ENCODE assay signal across 22 cellular contexts in genomic region chr19:49596954-49597702, GRCh38. TPM values are rescaled to one million over a fixed set of nuclear protein-coding genes. Genes with fewer than 3 reads are reported as not detected.
DNase-seq lines count a peak whose midpoint lies in the region; ATAC-seq, FAIRE-seq and TF ChIP-seq lines count a peak whose summit lies in the region.
"Had no signal": no experiment of that assay in that cellular context is flagged by ENCODE, and none has a peak within 500 bp of the region (broad histone marks: within the 10 kb centered on the region; RNA-seq: fewer than 3 reads in every experiment).

No MANE protein-coding gene starts in this region.

- intact Hi-C loops in OCI-LY7 (cut with micrococcal nuclease; ENCODE audit: unreplicated experiment) = no loop called here
- intact Hi-C loops in kidney (cut with DNase I) = no loop called here

- H3K9me3 ChIP-seq in OCI-LY7 (ENCODE audit: low read length) = no peaks in the 10 kb centered on the region
- H3K9me3 ChIP-seq in kidney (ENCODE audit: control insufficient read depth in 1 of 2, low read length in 2 of 2) = no peaks in the 10 kb centered on the region
- H3K9me3 ChIP-seq: SJSA1 had no signal

- TSS peak; percentile 24 for BruUV-seq in OCI-LY7 (replicated peaks; lab: Mats Ljungman, UMichigan)

- no peak overlapping the region for H3K9ac ChIP-seq in kidney (ENCODE audit: low read length in 2 of 2)

- peaks cover 19% of the 10 kb centered on the region for H3K79me2 ChIP-seq in OCI-LY7 (ENCODE audit: insufficient read depth, low read depth, low read length)

- FAIRE-seq in kidney (lab: Jason Lieb, UNC) = no peak
- FAIRE-seq: A204.1, GM12891, GM19239, H54 had no signal

- no peaks in the 10 kb centered on the region for H3K9me2 ChIP-seq in OCI-LY7 (ENCODE audit: insufficient read depth, low read length)

- peak; percentile 37 for DNase-seq in GM20000 (ENCODE audit: low spot score)
- DNase-seq in OCI-LY7 (ENCODE audit: low spot score) = no peak
- peak; percentile 81 for DNase-seq in kidney
- DNase-seq in NCI-H69 (lab: John Stamatoyannopoulos, UW) = no peak
- DNase-seq in hypothalamus (lab: John Stamatoyannopoulos, UW) = no peak
- DNase-seq in HEK293T (ENCODE audit: extremely low spot score) = no peak
- DNase-seq: DMS79, IMR-90, NCI-H1417, NCI-H1694 treated with DMSO at 0.1 percent for 48 hours, NCI-H446, NCI-H526 had no signal

- no peak overlapping the region for H3K4me2 ChIP-seq in OCI-LY7 (ENCODE audit: low read length)

- H3K36me3 ChIP-seq in OCI-LY7 (ENCODE audit: insufficient read depth, low read length) (peaks cover 82% of the 10 kb centered on the region), kidney (ENCODE audit: control insufficient read depth in 1 of 2, insufficient read depth in 2 of 2, low read length in 2 of 2) (peaks cover 2 to 28% of the 10 kb centered on the region in 2 donors)

- H3K4me1 ChIP-seq in OCI-LY7 (ENCODE audit: insufficient read depth, low read length, poor library complexity, severe bottlenecking) = peaks cover 8% of the 10 kb centered on the region
- H3K4me1 ChIP-seq in kidney (ENCODE audit: control insufficient read depth in 1 of 2, insufficient read depth in 1 of 2, low read depth in 1 of 2, low read length in 2 of 2) = peaks cover 0 to 11% of the 10 kb centered on the region in 2 donors

- H3K4me3 ChIP-seq in OCI-LY7 (ENCODE audit: low read depth, low read length, poor library complexity, severe bottlenecking) (no peak overlapping the region), kidney (ENCODE audit: low read length in 2 of 2) (no peak overlapping the region)
- H3K4me3 ChIP-seq: SJSA1 had no signal

- POLR2A ChIA-PET in OCI-LY7 (lab: Charles Lee) (no interaction called here), HEK293T (lab: Yijun Ruan, JAX) (interaction anchor here (0.7 kb wide), 1 partner anchor 43 kb away, joined by 4 read pairs; no protein-coding TSS in a partner anchor)

- peaks cover 8% of the 10 kb centered on the region; the same call in 1 of the 2 replicates for H4K20me1 ChIP-seq in OCI-LY7 (ENCODE audit: insufficient read depth, low read length)

- H3K27ac ChIP-seq in 22Rv1 (no peak overlapping the region), OCI-LY7 (ENCODE audit: low read depth, low read length, poor library complexity, severe bottlenecking) (no peak overlapping the region), kidney (ENCODE audit: low read depth in 2 of 2, low read length in 2 of 2) (no peak overlapping the region)
- H3K27ac ChIP-seq: SJSA1 had no signal

- CTCF ChIA-PET in OCI-LY7 (lab: Charles Lee; ENCODE audit: unreplicated experiment) (no interaction called here), HEK293T (lab: Yijun Ruan, JAX) (no interaction called here)

- H2AFZ ChIP-seq in OCI-LY7 (ENCODE audit: low read length) = no peak overlapping the region

- TF ChIP-seq CTCF in 22Rv1 (IDR thresholded peaks at IDR 0.05) (0 out of 2 replicates have a peak, but pooled peaks have one; percentile 6), GM20000 (IDR thresholded peaks at IDR 0.05; ENCODE audit: extremely low read depth, missing control alignments) (no peak), OCI-LY7 (conservative IDR thresholded peaks at IDR 0.05; ENCODE audit: low read length) (no peak), kidney (IDR thresholded peaks at IDR 0.05; ENCODE audit: borderline replicate concordance, extremely low read depth, insufficient read depth) (no peak)

- no peak for ATAC-seq in GM18868 (IDR thresholded peaks at IDR 0.05; ENCODE audit: unreplicated experiment)
- ATAC-seq: Right ventricle myocardium inferior had no signal

TF ChIP-seq in HEK293T, 16 proteins besides CTCF, POLR2A, EP300 and RAD21:
- no peak for TF ChIP-seq TARDBP (IDR thresholded peaks at IDR 0.05)
- TF ChIP-seq HDGF (IDR thresholded peaks at IDR 0.05; ENCODE audit: borderline replicate concordance) = no peak
- no peak for TF ChIP-seq FOXM1 (IDR thresholded peaks at IDR 0.05; ENCODE audit: borderline replicate concordance)
- TF ChIP-seq SUZ12 (IDR thresholded peaks at IDR 0.05) = no peak
- TF ChIP-seq FOXA1 (IDR thresholded peaks at IDR 0.05) = no peak
- TF ChIP-seq L3MBTL2 (conservative IDR thresholded peaks at IDR 0.05) = no peak
- no peak for TF ChIP-seq FOXK2 (IDR thresholded peaks at IDR 0.05)
- TF ChIP-seq PKNOX1 (IDR thresholded peaks at IDR 0.05) = no peak
- TF ChIP-seq CTBP1 (IDR thresholded peaks at IDR 0.05; ENCODE audit: borderline replicate concordance) = no peak
- no peak for TF ChIP-seq SP1 (IDR thresholded peaks at IDR 0.05)
- TF ChIP-seq NFRKB (IDR thresholded peaks at IDR 0.05) = no peak
- TF ChIP-seq ELF4 (IDR thresholded peaks at IDR 0.05) = no peak

RNA-seq across cellular contexts. Expression of gene PRR12, which starts 6.1 kb away (rescaled TPM):
- 5.1 and 6.5 TPM in 2 replicates for total RNA-seq in OCI-LY7 (2014; rRNA removed; shearing (Covaris generic))
- total RNA-seq in OCI-LY7 (2022) (32.8 and 40.0 TPM in 2 replicates), kidney (27.4 TPM)
- 4.9 TPM for polyA plus RNA-seq in kidney (ENCODE audit: insufficient read depth, low read depth, low replicate concordance)

RNA-seq across cellular contexts. Expression of gene PRRG2, which starts 16.0 kb away (rescaled TPM):
- 2.7 and 4.7 TPM in 2 replicates for total RNA-seq in OCI-LY7 (2014; rRNA removed; shearing (Covaris generic))
- total RNA-seq in OCI-LY7 (2022) (2.4 TPM in 2 replicates), kidney (14.9 TPM)
- polyA plus RNA-seq in kidney (ENCODE audit: insufficient read depth, low read depth, low replicate concordance) = 17.6 TPM
- total RNA-seq: M059J, SJSA1 had no signal
- polyA plus RNA-seq: CD14-positive monocyte had no signal

RNA-seq across cellular contexts. Expression of gene NOSIP, which starts 16.8 kb away (rescaled TPM):
- 74.7 and 84.0 TPM in 2 replicates for total RNA-seq in OCI-LY7 (2014; rRNA removed; shearing (Covaris generic))
- 35.1 and 42.7 TPM in 2 replicates for total RNA-seq in OCI-LY7 (2022)
- total RNA-seq in kidney = 52.8 TPM
- polyA plus RNA-seq in kidney (ENCODE audit: insufficient read depth, low read depth, low replicate concordance) = 122 TPM

RNA-seq across cellular contexts. Expression of gene RRAS, which starts 42.8 kb away (rescaled TPM):
- 3.4 and 4.7 TPM in 2 replicates for total RNA-seq in OCI-LY7 (2014; rRNA removed; shearing (Covaris generic))
- 5.4 and 5.5 TPM in 2 replicates for total RNA-seq in OCI-LY7 (2022)
- 92.3 TPM for total RNA-seq in kidney
- polyA plus RNA-seq in kidney (ENCODE audit: insufficient read depth, low read depth, low replicate concordance) = 140 TPM

RNA-seq across cellular contexts. Expression of gene SCAF1, which starts 44.9 kb away (rescaled TPM):
- 12.4 and 15.0 TPM in 2 replicates for total RNA-seq in OCI-LY7 (2014; rRNA removed; shearing (Covaris generic))
- total RNA-seq in OCI-LY7 (2022) (43.4 and 44.0 TPM in 2 replicates), kidney (69.0 TPM)
- 18.1 TPM for polyA plus RNA-seq in kidney (ENCODE audit: insufficient read depth, low read depth, low replicate concordance)

Comparison
In these comparisons a context has a peak if more than half of its experiments do, and no peak if none do; other contexts are left out.
1. DNase-seq: peak in GM20000 (single experiment) and kidney (single experiment); none in OCI-LY7 (single experiment), NCI-H69 (single experiment), hypothalamus (0 of 51) and HEK293T (single experiment).